18 cellular contexts compared by ENCODE assay signal in the genomic region with DNA sequence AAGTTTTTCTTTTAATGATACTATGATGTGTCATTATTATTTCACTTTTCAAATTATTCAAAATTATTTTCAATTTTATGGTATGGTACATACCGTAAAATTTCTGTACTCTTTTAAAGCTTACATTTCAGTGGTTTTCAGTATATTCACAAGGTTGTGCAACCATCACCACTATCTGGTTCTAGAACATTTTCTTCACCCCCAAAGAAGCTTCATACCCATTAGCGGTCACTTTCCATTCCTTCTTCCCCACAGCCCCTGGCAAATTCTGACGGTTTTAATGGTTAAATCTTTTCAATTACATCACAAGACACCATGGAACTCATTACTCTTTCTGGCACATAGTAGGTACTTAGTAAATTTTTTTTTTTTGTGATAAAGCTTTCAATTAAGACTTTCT. TPM values are rescaled to one million over a fixed set of nuclear protein-coding genes. Genes with fewer than 3 reads are reported as not detected.
DNase-seq lines count a peak whose midpoint lies in the region; ATAC-seq and TF ChIP-seq lines count a peak whose summit lies in the region.
"Had no signal": no experiment of that assay in that cellular context is flagged by ENCODE, and none has a peak within 500 bp of the region (broad histone marks: within the 10 kb centered on the region; RNA-seq: fewer than 3 reads in every experiment).

No MANE protein-coding gene starts in this region.

- H3K4me2 ChIP-seq in hepatocyte, result no peak overlapping the region

- peaks cover 33% of the 10 kb centered on the region for H3K36me3 Mint-ChIP-seq in activated CD8-positive, alpha-beta T cell treated with anti-CD3 and anti-CD28 coated beads for 36 hours (ENCODE audit: low read depth)
- H3K36me3 Mint-ChIP-seq: stimulated activated naive B cell treated with anti-CD40 and anti-IgM and Interleukin-4, amounts not matched to agents 10 μg/mL and 1 μg/mL and 100 μg/mL, for 72 hours had no signal

- no peak for TF ChIP-seq POLR2A in heart left ventricle (IDR thresholded peaks at IDR 0.05)

- H3K79me2 ChIP-seq in hepatocyte, result peaks cover 17% of the 10 kb centered on the region

- POLR2A ChIA-PET in activated CD8-positive, alpha-beta T cell treated with anti-CD3 and anti-CD28 coated beads for 36 hours (lab: Charles Lee), result interaction anchor here (1.2 to 10.4 kb wide), 5 partner anchors 10 to 137 kb away, joined by 3 to 160 read pairs (median 3); no protein-coding TSS in a partner anchor

- H3K27ac ChIP-seq in HL-60 (replicated peaks), result peak overlapping the region; percentile 64
- peak overlapping the region; percentile 52 for H3K27ac ChIP-seq in hepatocyte
- H3K27ac ChIP-seq in heart left ventricle, result peak overlapping the region in 1 of 12 donors; percentile 82

- H3K4me3 Mint-ChIP-seq in activated CD8-positive, alpha-beta T cell treated with anti-CD3 and anti-CD28 coated beads for 36 hours, result peak overlapping the region; percentile 33
- H3K4me3 Mint-ChIP-seq: neural crest cell; stimulated activated naive B cell treated with anti-CD40 and anti-IgM and Interleukin-4, amounts not matched to agents 10 μg/mL and 1 μg/mL and 100 μg/mL, for 72 hours had no signal

- H2AFZ ChIP-seq in hepatocyte, result no peak overlapping the region

- H3K4me3 ChIP-seq in HL-60 (replicated peaks; ENCODE audit: insufficient read depth, low read length), result no peak overlapping the region
- H3K4me3 ChIP-seq in hepatocyte, result no peak overlapping the region
- H3K4me3 ChIP-seq in heart left ventricle, result no peak overlapping the region
- H3K4me3 ChIP-seq: upper lobe of left lung had no signal

- intact Hi-C loops in activated CD8-positive, alpha-beta T cell treated with anti-CD3 and anti-CD28 coated beads for 36 hours (cut with micrococcal nuclease), result no loop called here
- intact Hi-C loops in heart left ventricle (cut with DNase I), result loop anchor here in 5 of 10 donors (5.0 to 10.0 kb wide), 4 partner anchors 126 to 404 kb away; partner anchors contain the start of genes MRPS6 (in 2 of the 5) and SLC5A3 (in 2 of the 5)

- H3K36me3 ChIP-seq in hepatocyte (replicated peaks; ENCODE audit: insufficient read depth, low read depth) (no peaks in the 10 kb centered on the region), heart left ventricle (no peaks in the 10 kb centered on the region)
- H3K36me3 ChIP-seq: upper lobe of left lung had no signal

- no peaks in the 10 kb centered on the region for H3K9me2 ChIP-seq in hepatocyte (replicated peaks; ENCODE audit: insufficient read depth)

- CTCF ChIA-PET in activated CD8-positive, alpha-beta T cell treated with anti-CD3 and anti-CD28 coated beads for 36 hours (lab: Charles Lee), result interaction anchor here (0.9 to 5.5 kb wide), 4 partner anchors 9 to 38 kb away, joined by 3 to 46 read pairs (median 6); no protein-coding TSS in a partner anchor

- H3K27me3 ChIP-seq in HL-60 (ENCODE audit: insufficient read depth, poor library complexity, severe bottlenecking), result no peaks in the 10 kb centered on the region
- no peaks in the 10 kb centered on the region for H3K27me3 ChIP-seq in hepatocyte
- H3K27me3 ChIP-seq in heart left ventricle, result no peaks in the 10 kb centered on the region
- H3K27me3 ChIP-seq: upper lobe of left lung had no signal

- ATAC-seq in activated CD4-positive, CD25-positive, alpha-beta regulatory T cell treated with anti-CD3 and anti-CD28 coated beads, Interleukin-2, amount 50 U/mL, for 24 hours, result peak; percentile 21 to 26
- ATAC-seq in activated CD8-positive, alpha-beta T cell treated with anti-CD3 and anti-CD28 coated beads for 36 hours, result no peak
- ATAC-seq in HG03159 (IDR thresholded peaks at IDR 0.05; ENCODE audit: unreplicated experiment) (no peak), heart left ventricle (no peak)
- ATAC-seq: Panc1, SK-N-SH treated with all-trans-retinoic acid at 6 μM for 48 hours had no signal

- no peak for DNase-seq in activated CD4-positive, CD25-positive, alpha-beta regulatory T cell (lab: John Stamatoyannopoulos, UW)
- DNase-seq in HL-60 (ENCODE audit: low read depth in 1 of 2, low spot score in 1 of 2), result no peak
- DNase-seq in activated CD8-positive, alpha-beta T cell treated with anti-CD3 and anti-CD28 coated beads for 36 hours, result no peak
- DNase-seq in hepatocyte (ENCODE audit: low spot score), result no peak
- DNase-seq in NCI-H1436 treated with DMSO at 0.1 percent for 48 hours (lab: John Stamatoyannopoulos, UW), result no peak
- DNase-seq in heart left ventricle, result no peak
- DNase-seq: hippocampal formation; mesendoderm; NCI-H1092; NCI-H2107; NCI-H526 treated with DMSO at 0.1 percent for 48 hours; stimulated activated naive B cell treated with anti-CD40 and anti-IgM and Interleukin-4, amounts not matched to agents 10 μg/mL and 1 μg/mL and 100 μg/mL, for 72 hours; upper lobe of left lung had no signal

- no peaks in the 10 kb centered on the region for H4K20me1 ChIP-seq in hepatocyte (ENCODE audit: insufficient read depth, poor library complexity, severe bottlenecking)

- H3K9me3 ChIP-seq in hepatocyte (ENCODE audit: low read depth), result no peaks in the 10 kb centered on the region
- no peaks in the 10 kb centered on the region for H3K9me3 ChIP-seq in heart left ventricle
- H3K9me3 ChIP-seq: upper lobe of left lung had no signal

- H3K9me3 Mint-ChIP-seq in activated CD8-positive, alpha-beta T cell treated with anti-CD3 and anti-CD28 coated beads for 36 hours, result no peaks in the 10 kb centered on the region
- H3K9me3 Mint-ChIP-seq: neural crest cell; stimulated activated naive B cell treated with anti-CD40 and anti-IgM and Interleukin-4, amounts not matched to agents 10 μg/mL and 1 μg/mL and 100 μg/mL, for 72 hours had no signal

- peak overlapping the region; percentile 99 for H3K27ac Mint-ChIP-seq in activated CD8-positive, alpha-beta T cell treated with anti-CD3 and anti-CD28 coated beads for 36 hours
- H3K27ac Mint-ChIP-seq: stimulated activated naive B cell treated with anti-CD40 and anti-IgM and Interleukin-4, amounts not matched to agents 10 μg/mL and 1 μg/mL and 100 μg/mL, for 72 hours had no signal

- H3K27me3 Mint-ChIP-seq in activated CD8-positive, alpha-beta T cell treated with anti-CD3 and anti-CD28 coated beads for 36 hours, result no peaks in the 10 kb centered on the region
- H3K27me3 Mint-ChIP-seq: stimulated activated naive B cell treated with anti-CD40 and anti-IgM and Interleukin-4, amounts not matched to agents 10 μg/mL and 1 μg/mL and 100 μg/mL, for 72 hours had no signal

- TF ChIP-seq CTCF in HL-60 (IDR thresholded peaks at IDR 0.05; ENCODE audit: insufficient read depth, low read length), result no peak
- no peak for TF ChIP-seq CTCF in activated CD8-positive, alpha-beta T cell treated with anti-CD3 and anti-CD28 coated beads for 36 hours (IDR thresholded peaks at IDR 0.05)
- TF ChIP-seq CTCF in hepatocyte (IDR thresholded peaks at IDR 0.05; ENCODE audit: poor library complexity), result no peak
- TF ChIP-seq CTCF in heart left ventricle (IDR thresholded peaks at IDR 0.05), result no peak

- 94% methylated on average over 3 of the region's 3 CpGs for WGBS in hepatocyte (ENCODE audit: low lambda C conversion rate, missing lambda C conversion rate)
- WGBS in heart left ventricle, 4 donors, result 91 to 93% (median 92%) methylated on average over 3 of the region's 3 CpGs

- H3K4me1 ChIP-seq in hepatocyte (ENCODE audit: insufficient read depth), result peaks cover 3% of the 10 kb centered on the region
- peaks cover 0 to 37% (median 0%) of the 10 kb centered on the region in 12 donors for H3K4me1 ChIP-seq in heart left ventricle

- peaks cover 77% of the 10 kb centered on the region for H3K4me1 Mint-ChIP-seq in activated CD8-positive, alpha-beta T cell treated with anti-CD3 and anti-CD28 coated beads for 36 hours (ENCODE audit: low read depth)

RNA-seq across cellular contexts. Expression of gene ATP5PO, which starts 22.8 kb away (rescaled TPM):
- total RNA-seq in activated CD8-positive, alpha-beta T cell treated with anti-CD3 and anti-CD28 coated beads for 36 hours, result 100 to 1,000 TPM; 234 to 241 TPM
- total RNA-seq in hepatocyte (208 and 215 TPM in 2 replicates), heart left ventricle (1,000 to 10,000 TPM in 1 of 9 donors, 100 to 1,000 TPM in 8; 472 to 1,228 (median 735) TPM)
- polyA plus RNA-seq in hepatocyte (311 and 354 TPM in 2 replicates), heart left ventricle (1,000 to 10,000 TPM in 1 of 2 donors, 100 to 1,000 TPM in 1; 745 to 2,204 TPM)

Comparison
In these comparisons a context has a peak if more than half of its experiments do, and no peak if none do; other contexts are left out.
1. ATAC-seq: peak in activated CD4-positive, CD25-positive, alpha-beta regulatory T cell treated with anti-CD3 and anti-CD28 coated beads, Interleukin-2, amount 50 U/mL, for 24 hours (2 of 2); none in activated CD8-positive, alpha-beta T cell treated with anti-CD3 and anti-CD28 coated beads for 36 hours (single experiment), HG03159 (single experiment) and heart left ventricle (0 of 4).